Comparison of ENCODE assay signal across 1 cellular context in the genomic region with DNA sequence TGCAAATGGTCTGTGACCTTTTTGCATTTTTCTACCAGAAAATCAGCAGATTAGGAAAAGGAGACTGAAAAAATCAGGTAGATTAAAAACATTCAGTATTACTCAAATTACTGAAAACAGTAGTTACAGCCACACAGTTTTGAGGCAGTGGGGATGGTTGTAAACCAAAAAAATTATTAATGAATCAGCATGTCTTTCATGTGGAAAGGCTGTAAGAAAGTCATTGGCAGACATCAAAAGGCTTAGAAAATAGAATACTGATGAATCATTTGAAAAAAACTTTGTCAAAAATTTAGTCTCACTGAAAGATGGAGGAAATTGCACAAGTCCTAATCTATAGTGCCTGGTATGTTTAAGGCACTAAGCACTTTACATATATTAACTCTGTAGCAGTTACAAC.
TF ChIP-seq lines count a peak whose summit lies in the region.

No MANE protein-coding gene starts in this region.

TF ChIP-seq in GM12878, 131 proteins besides CTCF, POLR2A, EP300 and RAD21 (continued from another document and continues in another):
- TF ChIP-seq PAX5 (IDR thresholded peaks at IDR 0.05; ENCODE audit: borderline replicate concordance, low read depth, low read length) (no peak), IKZF2 (IDR thresholded peaks at IDR 0.05) (no peak), NBN (IDR thresholded peaks at IDR 0.05) (no peak), PML (IDR thresholded peaks at IDR 0.05; ENCODE audit: low read length) (peak; percentile 57; the same call in 1 of the 2 replicates), WRNIP1 (IDR thresholded peaks at IDR 0.05; ENCODE audit: borderline replicate concordance, low read depth, low read length) (no peak), EED (IDR thresholded peaks at IDR 0.05; ENCODE audit: low read depth) (no peak), RAD51 (IDR thresholded peaks at IDR 0.05) (no peak), MYB (IDR thresholded peaks at IDR 0.05; ENCODE audit: borderline replicate concordance, low read depth, low read length) (no peak), ESRRA (IDR thresholded peaks at IDR 0.05; ENCODE audit: low read length) (no peak), E2F4 (IDR thresholded peaks at IDR 0.05; ENCODE audit: low read depth, low read length) (no peak), NFIC (IDR thresholded peaks at IDR 0.05; ENCODE audit: low read depth, low read length) (peak; percentile 97), MAX (IDR thresholded peaks at IDR 0.05; ENCODE audit: low read depth, low read length) (no peak), JUNB (IDR thresholded peaks at IDR 0.05) (peak; percentile 98), RFX5 (IDR thresholded peaks at IDR 0.05; ENCODE audit: low read depth, low read length) (no peak), HDAC6 (IDR thresholded peaks at IDR 0.05; ENCODE audit: unreplicated experiment) (no peak), ETV6 (conservative IDR thresholded peaks at IDR 0.05 in 1 of 2, IDR thresholded peaks at IDR 0.05 in 1 of 2; ENCODE audit: borderline replicate concordance in 1 of 2, low read depth in 1 of 2) (no peak), PAX8 (IDR thresholded peaks at IDR 0.05) (no peak), ZBTB33 (IDR thresholded peaks at IDR 0.05) (no peak), TCF12 (IDR thresholded peaks at IDR 0.05; ENCODE audit: low read depth, low read length) (no peak), ZBTB11 (CRISPR knock-in tag; IDR thresholded peaks at IDR 0.05) (no peak), FOS (IDR thresholded peaks at IDR 0.05; ENCODE audit: borderline replicate concordance, extremely low read depth, insufficient read length) (no peak), GATAD2B (conservative IDR thresholded peaks at IDR 0.05; ENCODE audit: low read depth) (no peak), RBBP5 (conservative IDR thresholded peaks at IDR 0.05) (no peak), SREBF2 (IDR thresholded peaks at IDR 0.05; ENCODE audit: low read length) (no peak), SRF (IDR thresholded peaks at IDR 0.05; ENCODE audit: low read depth in 2 of 2, low read length in 2 of 2) (0 out of 4 replicates have a peak, but pooled peaks of 1 of the 2 experiments have one; percentile 37), CEBPZ (IDR thresholded peaks at IDR 0.05; ENCODE audit: low read depth, low read length) (no peak), NRF1 (conservative IDR thresholded peaks at IDR 0.05; ENCODE audit: low read depth, low read length) (no peak), MXI1 (IDR thresholded peaks at IDR 0.05; ENCODE audit: low read depth, low read length) (no peak), CBFB (IDR thresholded peaks at IDR 0.05; ENCODE audit: low read depth) (peak; percentile 47; the same call in 1 of the 2 replicates), MEF2A (IDR thresholded peaks at IDR 0.05; ENCODE audit: insufficient read depth, low read depth, low read length) (peak; percentile 88), CREM (IDR thresholded peaks at IDR 0.05; ENCODE audit: low read depth) (peak; percentile 74), SREBF1 (IDR thresholded peaks at IDR 0.05; ENCODE audit: low read length) (no peak), CHD4 (IDR thresholded peaks at IDR 0.05) (no peak), DPF2 (IDR thresholded peaks at IDR 0.05) (peak; percentile 65; the same call in 1 of the 2 replicates), SMAD5 (IDR thresholded peaks at IDR 0.05; ENCODE audit: low read depth) (no peak), NR2F1 (conservative IDR thresholded peaks at IDR 0.05) (peak; percentile 55; the same call in 1 of the 2 replicates), ZNF687 (IDR thresholded peaks at IDR 0.05) (no peak), TAF1 (IDR thresholded peaks at IDR 0.05; ENCODE audit: borderline replicate concordance, low read depth, low read length) (no peak), MTA3 (IDR thresholded peaks at IDR 0.05; ENCODE audit: borderline replicate concordance, low read length) (no peak), ZNF274 (IDR thresholded peaks at IDR 0.05; ENCODE audit: insufficient read depth, insufficient read length) (no peak)
- TF ChIP-seq, protein P1, sequence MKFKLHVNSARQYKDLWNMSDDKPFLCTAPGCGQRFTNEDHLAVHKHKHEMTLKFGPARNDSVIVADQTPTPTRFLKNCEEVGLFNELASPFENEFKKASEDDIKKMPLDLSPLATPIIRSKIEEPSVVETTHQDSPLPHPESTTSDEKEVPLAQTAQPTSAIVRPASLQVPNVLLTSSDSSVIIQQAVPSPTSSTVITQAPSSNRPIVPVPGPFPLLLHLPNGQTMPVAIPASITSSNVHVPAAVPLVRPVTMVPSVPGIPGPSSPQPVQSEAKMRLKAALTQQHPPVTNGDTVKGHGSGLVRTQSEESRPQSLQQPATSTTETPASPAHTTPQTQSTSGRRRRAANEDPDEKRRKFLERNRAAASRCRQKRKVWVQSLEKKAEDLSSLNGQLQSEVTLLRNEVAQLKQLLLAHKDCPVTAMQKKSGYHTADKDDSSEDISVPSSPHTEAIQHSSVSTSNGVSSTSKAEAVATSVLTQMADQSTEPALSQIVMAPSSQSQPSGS (IDR thresholded peaks at IDR 0.05; ENCODE audit: low read length) = peak; percentile 93
- TF ChIP-seq, protein P2, sequence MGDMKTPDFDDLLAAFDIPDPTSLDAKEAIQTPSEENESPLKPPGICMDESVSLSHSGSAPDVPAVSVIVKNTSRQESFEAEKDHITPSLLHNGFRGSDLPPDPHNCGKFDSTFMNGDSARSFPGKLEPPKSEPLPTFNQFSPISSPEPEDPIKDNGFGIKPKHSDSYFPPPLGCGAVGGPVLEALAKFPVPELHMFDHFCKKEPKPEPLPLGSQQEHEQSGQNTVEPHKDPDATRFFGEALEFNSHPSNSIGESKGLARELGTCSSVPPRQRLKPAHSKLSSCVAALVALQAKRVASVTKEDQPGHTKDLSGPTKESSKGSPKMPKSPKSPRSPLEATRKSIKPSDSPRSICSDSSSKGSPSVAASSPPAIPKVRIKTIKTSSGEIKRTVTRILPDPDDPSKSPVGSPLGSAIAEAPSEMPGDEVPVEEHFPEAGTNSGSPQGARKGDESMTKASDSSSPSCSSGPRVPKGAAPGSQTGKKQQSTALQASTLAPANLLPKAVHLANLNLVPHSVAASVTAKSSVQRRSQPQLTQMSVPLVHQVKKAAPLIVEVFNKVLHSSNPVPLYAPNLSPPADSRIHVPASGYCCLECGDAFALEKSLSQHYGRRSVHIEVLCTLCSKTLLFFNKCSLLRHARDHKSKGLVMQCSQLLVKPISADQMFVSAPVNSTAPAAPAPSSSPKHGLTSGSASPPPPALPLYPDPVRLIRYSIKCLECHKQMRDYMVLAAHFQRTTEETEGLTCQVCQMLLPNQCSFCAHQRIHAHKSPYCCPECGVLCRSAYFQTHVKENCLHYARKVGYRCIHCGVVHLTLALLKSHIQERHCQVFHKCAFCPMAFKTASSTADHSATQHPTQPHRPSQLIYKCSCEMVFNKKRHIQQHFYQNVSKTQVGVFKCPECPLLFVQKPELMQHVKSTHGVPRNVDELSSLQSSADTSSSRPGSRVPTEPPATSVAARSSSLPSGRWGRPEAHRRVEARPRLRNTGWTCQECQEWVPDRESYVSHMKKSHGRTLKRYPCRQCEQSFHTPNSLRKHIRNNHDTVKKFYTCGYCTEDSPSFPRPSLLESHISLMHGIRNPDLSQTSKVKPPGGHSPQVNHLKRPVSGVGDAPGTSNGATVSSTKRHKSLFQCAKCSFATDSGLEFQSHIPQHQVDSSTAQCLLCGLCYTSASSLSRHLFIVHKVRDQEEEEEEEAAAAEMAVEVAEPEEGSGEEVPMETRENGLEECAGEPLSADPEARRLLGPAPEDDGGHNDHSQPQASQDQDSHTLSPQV (IDR thresholded peaks at IDR 0.05) = no peak
